Comparison of ENCODE assay signal across 8 cellular contexts in the genomic region with DNA sequence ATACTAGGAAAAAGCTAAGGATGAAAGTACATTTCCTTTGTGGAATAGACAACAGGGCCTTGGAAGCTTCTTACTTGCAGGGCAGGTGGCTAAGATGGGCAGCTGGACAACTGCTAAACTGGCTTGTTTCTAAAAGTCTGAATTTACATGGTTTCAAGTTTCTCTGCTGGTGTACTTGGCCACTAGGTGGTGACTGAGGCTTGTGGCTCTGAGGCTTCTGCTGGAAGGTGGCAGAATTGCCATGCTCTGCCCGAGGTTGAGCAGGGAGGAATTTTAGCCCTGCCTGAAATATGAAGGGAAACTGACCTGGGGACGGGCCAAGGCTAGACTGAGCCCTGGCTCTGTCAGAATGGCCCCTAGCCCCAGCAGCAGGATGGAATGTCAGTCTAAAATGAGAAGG. TPM values are rescaled to one million over a fixed set of nuclear protein-coding genes. Genes with fewer than 3 reads are reported as not detected.
DNase-seq lines count a peak whose midpoint lies in the region; ATAC-seq, FAIRE-seq and TF ChIP-seq lines count a peak whose summit lies in the region.
"Not testable (repeated sequence)": the region's sequence is repeated elsewhere in the genome, so short reads cannot be mapped to it uniquely, and the experiment has no call there.

No MANE protein-coding gene starts in this region.

- H3K36me3 Mint-ChIP-seq in CD4-positive, alpha-beta memory T cell; activated CD4-positive, alpha-beta T cell treated with anti-CD3 and anti-CD28 coated beads, Interleukin-2, amount 10 ng/mL, durations not matched to agents 7 days and 5 days (ENCODE audit: low read depth): not testable (repeated sequence)

- TF ChIP-seq CTCF in colonic mucosa (IDR thresholded peaks at IDR 0.05) (peak; percentile 42), HepG2 (CRISPR knock-in tag; IDR thresholded peaks at IDR 0.05) (peak; percentile 64)

- POLR2A ChIA-PET in CD4-positive, alpha-beta memory T cell (lab: Charles Lee; ENCODE audit: partially characterized antibody); activated CD4-positive, alpha-beta T cell treated with anti-CD3 and anti-CD28 coated beads, Interleukin-2, amount 10 ng/mL, durations not matched to agents 7 days and 5 days (lab: Charles Lee); HepG2 (lab: Yijun Ruan, JAX): not testable (repeated sequence)

- H3K36me3 ChIP-seq in CD4-positive, alpha-beta memory T cell (ENCODE audit: insufficient read depth, low read length); colonic mucosa; HepG2 (replicated peaks in 1 of 2; ENCODE audit: control insufficient read depth in 1 of 2, insufficient read depth in 2 of 2, low read length in 2 of 2): not testable (repeated sequence)

- H3K79me2 ChIP-seq in HepG2 (ENCODE audit: insufficient read depth, low read length) = not testable (repeated sequence)

- H3K27ac Mint-ChIP-seq in CD4-positive, alpha-beta memory T cell; activated CD4-positive, alpha-beta T cell treated with anti-CD3 and anti-CD28 coated beads, Interleukin-2, amount 10 ng/mL, durations not matched to agents 7 days and 5 days: not testable (repeated sequence)

- not testable (repeated sequence) for H3K4me1 Mint-ChIP-seq in CD4-positive, alpha-beta memory T cell; activated CD4-positive, alpha-beta T cell treated with anti-CD3 and anti-CD28 coated beads, Interleukin-2, amount 10 ng/mL, durations not matched to agents 7 days and 5 days

- FAIRE-seq in HepG2 (lab: Jason Lieb, UNC) = peak; percentile 66

- not testable (repeated sequence) for H3K4me2 ChIP-seq in HepG2 (ENCODE audit: low read depth, low read length)

- DNase-seq in CD4-positive, alpha-beta memory T cell = peak; percentile 11 to 65 (median 52)
- DNase-seq in HT-29 (ENCODE audit: low spot score) (peak; percentile 97), NCI-H82 (lab: John Stamatoyannopoulos, UW) (peak; percentile 79), colonic mucosa (peak; percentile 81), HepG2 (ENCODE audit: low spot score) (peak; percentile 64)
- DNase-seq in activated CD4-positive, alpha-beta T cell treated with anti-CD3 and anti-CD28 coated beads, Interleukin-2, amount 10 ng/mL, durations not matched to agents 7 days and 5 days = peak; percentile 79
- peak; percentile 58 for DNase-seq in stimulated activated CD4-positive, alpha-beta T cell treated with anti-CD3 and anti-CD28 coated beads, Interleukin-1b, Interleukin-23, amount 100 ng/mL, for 48 hours

- not testable (repeated sequence) for H3K27me3 ChIP-seq in CD4-positive, alpha-beta memory T cell (ENCODE audit: insufficient read depth, low read length); colonic mucosa; HepG2 (ENCODE audit: control insufficient read depth in 1 of 2, insufficient read depth in 2 of 2, low read length in 2 of 2)

- not testable (repeated sequence) for H3K9me3 ChIP-seq in CD4-positive, alpha-beta memory T cell (ENCODE audit: control insufficient read depth in 1 of 2, low read length in 2 of 2); colonic mucosa; HepG2 (ENCODE audit: low read length)

- in situ Hi-C loops in HepG2 (cut with HindIII; ENCODE audit: extremely low pct_ligation_motif_present, low pct_unique_long_range_greater_than_20kb) = not testable (repeated sequence)

- H3K4me1 ChIP-seq in CD4-positive, alpha-beta memory T cell (ENCODE audit: insufficient read depth, low read length); colonic mucosa; HepG2 (ENCODE audit: insufficient read depth, low read length): not testable (repeated sequence)

- not testable (repeated sequence) for BruUV-seq in HepG2 (replicated peaks; lab: Mats Ljungman, UMichigan)

- H3K4me3 Mint-ChIP-seq in CD4-positive, alpha-beta memory T cell; activated CD4-positive, alpha-beta T cell treated with anti-CD3 and anti-CD28 coated beads, Interleukin-2, amount 10 ng/mL, durations not matched to agents 7 days and 5 days: not testable (repeated sequence)

- not testable (repeated sequence) for H3K27me3 Mint-ChIP-seq in CD4-positive, alpha-beta memory T cell; activated CD4-positive, alpha-beta T cell treated with anti-CD3 and anti-CD28 coated beads, Interleukin-2, amount 10 ng/mL, durations not matched to agents 7 days and 5 days

- not testable (repeated sequence) for TF ChIP-seq POLR2A in HepG2 (IDR thresholded peaks at IDR 0.05; ENCODE audit: insufficient read depth in 1 of 2, low read depth in 2 of 2, low read length in 2 of 2)

- not testable (repeated sequence) for TF ChIP-seq RAD21 in HepG2 (CRISPR knock-in tag; IDR thresholded peaks at IDR 0.05)

- not testable (repeated sequence) for H3K9ac ChIP-seq in colonic mucosa (ENCODE audit: low read depth in 2 of 2, low read length in 2 of 2); HepG2 (ENCODE audit: insufficient read depth, low read depth, low read length)

- CTCF ChIA-PET in CD4-positive, alpha-beta memory T cell (lab: Charles Lee; ENCODE audit: partially characterized antibody); activated CD4-positive, alpha-beta T cell treated with anti-CD3 and anti-CD28 coated beads, Interleukin-2, amount 10 ng/mL, durations not matched to agents 7 days and 5 days (lab: Charles Lee); HepG2 (lab: Yijun Ruan, JAX; ENCODE audit: low intra/inter-chr PET ratio, low total read pairs): not testable (repeated sequence)

- intact Hi-C loops in CD4-positive, alpha-beta memory T cell (cut with micrococcal nuclease); colonic mucosa (cut with DNase I); HepG2 (cut with micrococcal nuclease; ENCODE audit: unreplicated experiment): not testable (repeated sequence)

- ATAC-seq in GM19452 (IDR thresholded peaks at IDR 0.05; ENCODE audit: unreplicated experiment) (peak; percentile 62), HepG2 (peak; percentile 87)

- H3K27ac ChIP-seq in CD4-positive, alpha-beta memory T cell (ENCODE audit: low read depth, low read length); colonic mucosa; HepG2 (ENCODE audit: extremely low read length, insufficient read depth, low read length): not testable (repeated sequence)

- not testable (repeated sequence) for TF ChIP-seq EP300 in HepG2 (IDR thresholded peaks at IDR 0.05; ENCODE audit: low read depth in 2 of 2, low read length in 2 of 2); HepG2 (CRISPR knock-in tag; IDR thresholded peaks at IDR 0.05; ENCODE audit: borderline replicate concordance)

- H4K20me1 ChIP-seq in HepG2 (ENCODE audit: insufficient read depth, low read length) = not testable (repeated sequence)

- not testable (repeated sequence) for H2AFZ ChIP-seq in HepG2 (ENCODE audit: low read length)

- 0% methylated on average over 1 of the region's 2 CpGs for whole genome bisulfite sequencing in HepG2 (ENCODE audit: low lambda C conversion rate)

- not testable (repeated sequence) for H3K9me3 Mint-ChIP-seq in CD4-positive, alpha-beta memory T cell; activated CD4-positive, alpha-beta T cell treated with anti-CD3 and anti-CD28 coated beads, Interleukin-2, amount 10 ng/mL, durations not matched to agents 7 days and 5 days

- not testable (repeated sequence) for H3K4me3 ChIP-seq in CD4-positive, alpha-beta memory T cell (ENCODE audit: low read length in 2 of 2); colonic mucosa; HepG2 (replicated peaks in 1 of 3; ENCODE audit: insufficient read depth in 1 of 3, low read depth in 2 of 3, low read length in 3 of 3)

RNA-seq across cellular contexts. Expression of a gene that starts 13.1 kb away (rescaled TPM):
- 1 to 10 TPM; 2.8 to 6.1 TPM for total RNA-seq in CD4-positive, alpha-beta memory T cell
- 1 to 10 TPM; 1.9 to 4.1 TPM for polyA plus RNA-seq in CD4-positive, alpha-beta memory T cell
- 12.7 and 16.4 TPM in 2 replicates for total RNA-seq in HT-29 (2014; rRNA removed; shearing (Covaris generic))
- total RNA-seq in activated CD4-positive, alpha-beta T cell treated with anti-CD3 and anti-CD28 coated beads, Interleukin-2, amount 10 ng/mL, durations not matched to agents 7 days and 5 days = 1 to 10 TPM; 1.0 to 1.1 TPM
- total RNA-seq in colonic mucosa (10 to 100 TPM in 1 of 2 donors, 1 to 10 TPM in 1; 4.8 to 13.9 TPM), HepG2 (2016; rRNA removed; fragmentation: Illumina TruSeq; extraction: Trizol) (not detected in 2 replicates)
- total RNA-seq in HepG2 (2016; cell fraction: cytosol; rRNA removed; fragmentation: Illumina TruSeq; extraction: Trizol; ENCODE audit: low read depth) = 1.5 TPM in 1 of 2 replicates, not detected in the other
- 1.2 TPM in 1 of 2 replicates, not detected in the other for total RNA-seq in HepG2 (2016; cell fraction: insoluble cytoplasmic fraction; rRNA removed; fragmentation: Illumina TruSeq; extraction: Trizol)
- 2.2 TPM in 1 of 2 replicates, not detected in the other for total RNA-seq in HepG2 (2016; cell fraction: membrane; rRNA removed; fragmentation: Illumina TruSeq; extraction: Trizol)
- total RNA-seq in HepG2 (2016; cell fraction: nucleus; rRNA removed; fragmentation: Illumina TruSeq; extraction: Trizol) = not detected in 2 replicates
- not detected in 2 replicates for polyA plus RNA-seq in HepG2 (2011; rRNA removed)
- polyA plus RNA-seq in HepG2 (2011; cell fraction: cytosol; rRNA removed) = not detected in 2 replicates
- not detected in 2 replicates for polyA plus RNA-seq in HepG2 (2011; cell fraction: nucleus; rRNA removed)
- not detected in 2 replicates for polyA plus RNA-seq in HepG2 (2012)
- polyA plus RNA-seq in HepG2 (2016; cell fraction: cytosol; fragmentation: Illumina TruSeq; extraction: Trizol; ENCODE audit: low read depth) = not detected in 2 replicates
- polyA plus RNA-seq in HepG2 (2016; cell fraction: insoluble cytoplasmic fraction; fragmentation: Illumina TruSeq; extraction: Trizol; ENCODE audit: low read depth) = not detected in 2 replicates
- not detected in 2 replicates for polyA plus RNA-seq in HepG2 (2016; cell fraction: membrane; fragmentation: Illumina TruSeq; extraction: Trizol; ENCODE audit: low read depth)
- polyA plus RNA-seq in HepG2 (2016; cell fraction: nucleus; fragmentation: Illumina TruSeq; extraction: Trizol; ENCODE audit: insufficient read depth, low read depth) = not detected in 2 replicates
- 0.80 and 89.9 TPM in 2 replicates for polyA minus RNA-seq in HepG2 (2011; rRNA and poly(A)+ RNA removed; ENCODE audit: low replicate concordance)
- not detected in 2 replicates for polyA minus RNA-seq in HepG2 (2011; cell fraction: cytosol; rRNA and poly(A)+ RNA removed)
- polyA minus RNA-seq in HepG2 (2011; cell fraction: nucleus; rRNA and poly(A)+ RNA removed) = not detected in 2 replicates

RNA-seq across cellular contexts. Expression of a gene that starts 23.6 kb away (rescaled TPM):
- 10 to 100 TPM; 44.6 to 47.6 TPM for total RNA-seq in CD4-positive, alpha-beta memory T cell
- 10 to 100 TPM in 1 of 2 donors, 1 to 10 TPM in 1; 4.7 to 16.2 TPM for polyA plus RNA-seq in CD4-positive, alpha-beta memory T cell
- total RNA-seq in HT-29 (2014; rRNA removed; shearing (Covaris generic)) = 21.2 and 35.9 TPM in 2 replicates
- total RNA-seq in activated CD4-positive, alpha-beta T cell treated with anti-CD3 and anti-CD28 coated beads, Interleukin-2, amount 10 ng/mL, durations not matched to agents 7 days and 5 days = 10 to 100 TPM; 31.5 to 35.8 TPM
- total RNA-seq in colonic mucosa (10 to 100 TPM; 61.7 to 91.1 TPM), HepG2 (2016; rRNA removed; fragmentation: Illumina TruSeq; extraction: Trizol) (5.2 and 5.5 TPM in 2 replicates)
- 2.2 and 3.3 TPM in 2 replicates for total RNA-seq in HepG2 (2016; cell fraction: cytosol; rRNA removed; fragmentation: Illumina TruSeq; extraction: Trizol; ENCODE audit: low read depth)
- total RNA-seq in HepG2 (2016; cell fraction: insoluble cytoplasmic fraction; rRNA removed; fragmentation: Illumina TruSeq; extraction: Trizol) = 4.7 and 6.9 TPM in 2 replicates
- total RNA-seq in HepG2 (2016; cell fraction: membrane; rRNA removed; fragmentation: Illumina TruSeq; extraction: Trizol) = 4.2 and 4.5 TPM in 2 replicates
- total RNA-seq in HepG2 (2016; cell fraction: nucleus; rRNA removed; fragmentation: Illumina TruSeq; extraction: Trizol) = 7.1 and 7.5 TPM in 2 replicates
- 6.2 and 7.0 TPM in 2 replicates for polyA plus RNA-seq in HepG2 (2011; rRNA removed)
- polyA plus RNA-seq in HepG2 (2011; cell fraction: cytosol; rRNA removed) = 2.7 and 4.1 TPM in 2 replicates
- polyA plus RNA-seq in HepG2 (2011; cell fraction: nucleus; rRNA removed) = 18.5 and 23.3 TPM in 2 replicates
- 5.0 and 6.3 TPM in 2 replicates for polyA plus RNA-seq in HepG2 (2012)
- polyA plus RNA-seq in HepG2 (2016; cell fraction: cytosol; fragmentation: Illumina TruSeq; extraction: Trizol; ENCODE audit: low read depth) = 1.3 and 1.5 TPM in 2 replicates
- polyA plus RNA-seq in HepG2 (2016; cell fraction: insoluble cytoplasmic fraction; fragmentation: Illumina TruSeq; extraction: Trizol; ENCODE audit: low read depth) = 6.9 and 7.6 TPM in 2 replicates
- polyA plus RNA-seq in HepG2 (2016; cell fraction: membrane; fragmentation: Illumina TruSeq; extraction: Trizol; ENCODE audit: low read depth) = 2.1 and 2.2 TPM in 2 replicates
- 15.2 and 17.1 TPM in 2 replicates for polyA plus RNA-seq in HepG2 (2016; cell fraction: nucleus; fragmentation: Illumina TruSeq; extraction: Trizol; ENCODE audit: insufficient read depth, low read depth)
- polyA minus RNA-seq in HepG2 (2011; rRNA and poly(A)+ RNA removed; ENCODE audit: low replicate concordance) = 19.1 and 19.3 TPM in 2 replicates
- 6.9 and 9.4 TPM in 2 replicates for polyA minus RNA-seq in HepG2 (2011; cell fraction: cytosol; rRNA and poly(A)+ RNA removed)
- 8.8 and 10.3 TPM in 2 replicates for polyA minus RNA-seq in HepG2 (2011; cell fraction: nucleus; rRNA and poly(A)+ RNA removed)

RNA-seq across cellular contexts. Expression of a gene that starts 28.4 kb away (rescaled TPM):
- total RNA-seq in CD4-positive, alpha-beta memory T cell = not detected
- polyA plus RNA-seq in CD4-positive, alpha-beta memory T cell = under 1 TPM in 1 of 2 donors, not detected in 1; 0.31 TPM
- 2.2 and 2.9 TPM in 2 replicates for total RNA-seq in HT-29 (2014; rRNA removed; shearing (Covaris generic))
- total RNA-seq in activated CD4-positive, alpha-beta T cell treated with anti-CD3 and anti-CD28 coated beads, Interleukin-2, amount 10 ng/mL, durations not matched to agents 7 days and 5 days = under 1 TPM; 0.32 to 0.60 TPM
- total RNA-seq in colonic mucosa (under 1 TPM; 0.42 to 0.45 TPM), HepG2 (2016; rRNA removed; fragmentation: Illumina TruSeq; extraction: Trizol) (32.3 and 63.8 TPM in 2 replicates)
- total RNA-seq in HepG2 (2016; cell fraction: cytosol; rRNA removed; fragmentation: Illumina TruSeq; extraction: Trizol; ENCODE audit: low read depth) = 7.6 and 8.8 TPM in 2 replicates
- 34.6 and 61.6 TPM in 2 replicates for total RNA-seq in HepG2 (2016; cell fraction: insoluble cytoplasmic fraction; rRNA removed; fragmentation: Illumina TruSeq; extraction: Trizol)
- total RNA-seq in HepG2 (2016; cell fraction: membrane; rRNA removed; fragmentation: Illumina TruSeq; extraction: Trizol) = 25.9 and 27.1 TPM in 2 replicates
- total RNA-seq in HepG2 (2016; cell fraction: nucleus; rRNA removed; fragmentation: Illumina TruSeq; extraction: Trizol) = 48.0 and 57.4 TPM in 2 replicates
- 33.3 and 48.2 TPM in 2 replicates for polyA plus RNA-seq in HepG2 (2011; rRNA removed)
- polyA plus RNA-seq in HepG2 (2011; cell fraction: cytosol; rRNA removed) = 37.9 and 40.0 TPM in 2 replicates
- 48.0 and 53.5 TPM in 2 replicates for polyA plus RNA-seq in HepG2 (2011; cell fraction: nucleus; rRNA removed)
- polyA plus RNA-seq in HepG2 (2012) = 16.6 and 28.9 TPM in 2 replicates
- 6.9 and 7.7 TPM in 2 replicates for polyA plus RNA-seq in HepG2 (2016; cell fraction: cytosol; fragmentation: Illumina TruSeq; extraction: Trizol; ENCODE audit: low read depth)
- polyA plus RNA-seq in HepG2 (2016; cell fraction: insoluble cytoplasmic fraction; fragmentation: Illumina TruSeq; extraction: Trizol; ENCODE audit: low read depth) = 34.3 and 36.7 TPM in 2 replicates
- 21.4 and 22.0 TPM in 2 replicates for polyA plus RNA-seq in HepG2 (2016; cell fraction: membrane; fragmentation: Illumina TruSeq; extraction: Trizol; ENCODE audit: low read depth)
- 116 and 122 TPM in 2 replicates for polyA plus RNA-seq in HepG2 (2016; cell fraction: nucleus; fragmentation: Illumina TruSeq; extraction: Trizol; ENCODE audit: insufficient read depth, low read depth)
- polyA minus RNA-seq in HepG2 (2011; rRNA and poly(A)+ RNA removed; ENCODE audit: low replicate concordance) = 2.6 and 50.7 TPM in 2 replicates
- polyA minus RNA-seq in HepG2 (2011; cell fraction: cytosol; rRNA and poly(A)+ RNA removed) = 11.6 and 15.7 TPM in 2 replicates
- polyA minus RNA-seq in HepG2 (2011; cell fraction: nucleus; rRNA and poly(A)+ RNA removed) = 7.5 and 10.8 TPM in 2 replicates
